Comparison of ENCODE assay signal across 1 cellular context in the genomic region with DNA sequence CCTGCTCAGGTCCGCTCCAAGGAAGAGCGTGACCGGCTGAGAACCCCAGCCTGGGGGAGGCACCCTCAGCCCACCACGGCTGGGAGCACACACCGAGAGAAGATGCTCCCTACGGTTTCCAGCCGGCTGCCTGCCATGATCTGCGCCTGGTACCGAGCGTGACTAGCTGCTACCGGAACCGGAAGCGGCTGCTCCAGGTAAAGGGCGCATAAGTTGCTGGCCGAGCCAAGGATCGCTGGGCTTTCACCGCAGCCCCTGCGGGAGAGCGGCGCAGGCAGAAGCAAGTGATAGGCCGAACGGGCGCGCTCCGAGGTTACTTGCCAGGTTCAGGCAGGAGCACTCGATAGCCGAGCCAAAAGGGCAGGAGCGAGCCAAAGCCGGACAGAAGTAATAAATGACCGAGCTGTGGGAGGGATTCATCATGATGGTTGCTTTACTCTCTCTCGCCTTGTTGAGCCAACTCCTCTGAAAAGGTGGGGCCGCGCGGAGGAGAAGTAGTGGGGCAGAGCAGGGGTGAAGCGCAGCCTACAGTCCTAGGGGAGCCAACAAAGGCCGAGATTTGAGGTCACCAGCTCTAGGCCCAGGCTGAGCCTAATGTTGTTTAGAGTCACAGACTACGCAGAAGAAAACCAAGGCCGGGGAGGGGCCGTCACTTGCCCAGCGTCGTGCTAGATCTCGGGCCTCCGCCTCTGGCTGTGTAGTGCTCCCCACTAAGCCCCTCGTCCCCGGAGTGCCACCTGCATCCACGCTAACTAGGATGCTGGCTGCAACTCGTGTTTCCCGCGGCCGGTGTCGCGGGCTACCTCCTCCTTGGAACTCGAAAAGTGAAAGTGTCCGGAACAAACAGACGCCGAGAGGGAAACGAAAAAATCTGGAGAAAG.
TF ChIP-seq lines count a peak whose summit lies in the region.

A gene (minus strand): TSS at position 171 of the 881 bp plus-strand sequence. CDS start 34 bp downstream, at position 137.

TF ChIP-seq in GM12878, 131 proteins besides CTCF, POLR2A, EP300 and RAD21 (continued from another document and continues in another):
- TF ChIP-seq EZH2 (IDR thresholded peaks at IDR 0.05; ENCODE audit: borderline replicate concordance, control insufficient read depth, low read depth, low read length), result no peak
- peak; percentile 69 for TF ChIP-seq ATF7 (IDR thresholded peaks at IDR 0.05; ENCODE audit: low read depth)
- TF ChIP-seq ASH2L (IDR thresholded peaks at IDR 0.05; ENCODE audit: borderline replicate concordance, low read depth), result peak; percentile 59; the same call in 1 of the 2 replicates
- peak; percentile 94; the same call in 1 of the 2 replicates for TF ChIP-seq TARDBP (IDR thresholded peaks at IDR 0.05; ENCODE audit: borderline replicate concordance)
- no peak for TF ChIP-seq FOS (IDR thresholded peaks at IDR 0.05; ENCODE audit: borderline replicate concordance, extremely low read depth, insufficient read length)
- TF ChIP-seq KDM1A (IDR thresholded peaks at IDR 0.05; ENCODE audit: borderline replicate concordance), result no peak
- TF ChIP-seq, protein P1, sequence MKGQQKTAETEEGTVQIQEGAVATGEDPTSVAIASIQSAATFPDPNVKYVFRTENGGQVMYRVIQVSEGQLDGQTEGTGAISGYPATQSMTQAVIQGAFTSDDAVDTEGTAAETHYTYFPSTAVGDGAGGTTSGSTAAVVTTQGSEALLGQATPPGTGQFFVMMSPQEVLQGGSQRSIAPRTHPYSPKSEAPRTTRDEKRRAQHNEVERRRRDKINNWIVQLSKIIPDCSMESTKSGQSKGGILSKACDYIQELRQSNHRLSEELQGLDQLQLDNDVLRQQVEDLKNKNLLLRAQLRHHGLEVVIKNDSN (IDR thresholded peaks at IDR 0.05; ENCODE audit: borderline replicate concordance, extremely low read length, insufficient read depth, low read depth, low read length), result no peak
- TF ChIP-seq ZBED1 (IDR thresholded peaks at IDR 0.05; ENCODE audit: borderline replicate concordance), result no peak
- TF ChIP-seq, protein P2, sequence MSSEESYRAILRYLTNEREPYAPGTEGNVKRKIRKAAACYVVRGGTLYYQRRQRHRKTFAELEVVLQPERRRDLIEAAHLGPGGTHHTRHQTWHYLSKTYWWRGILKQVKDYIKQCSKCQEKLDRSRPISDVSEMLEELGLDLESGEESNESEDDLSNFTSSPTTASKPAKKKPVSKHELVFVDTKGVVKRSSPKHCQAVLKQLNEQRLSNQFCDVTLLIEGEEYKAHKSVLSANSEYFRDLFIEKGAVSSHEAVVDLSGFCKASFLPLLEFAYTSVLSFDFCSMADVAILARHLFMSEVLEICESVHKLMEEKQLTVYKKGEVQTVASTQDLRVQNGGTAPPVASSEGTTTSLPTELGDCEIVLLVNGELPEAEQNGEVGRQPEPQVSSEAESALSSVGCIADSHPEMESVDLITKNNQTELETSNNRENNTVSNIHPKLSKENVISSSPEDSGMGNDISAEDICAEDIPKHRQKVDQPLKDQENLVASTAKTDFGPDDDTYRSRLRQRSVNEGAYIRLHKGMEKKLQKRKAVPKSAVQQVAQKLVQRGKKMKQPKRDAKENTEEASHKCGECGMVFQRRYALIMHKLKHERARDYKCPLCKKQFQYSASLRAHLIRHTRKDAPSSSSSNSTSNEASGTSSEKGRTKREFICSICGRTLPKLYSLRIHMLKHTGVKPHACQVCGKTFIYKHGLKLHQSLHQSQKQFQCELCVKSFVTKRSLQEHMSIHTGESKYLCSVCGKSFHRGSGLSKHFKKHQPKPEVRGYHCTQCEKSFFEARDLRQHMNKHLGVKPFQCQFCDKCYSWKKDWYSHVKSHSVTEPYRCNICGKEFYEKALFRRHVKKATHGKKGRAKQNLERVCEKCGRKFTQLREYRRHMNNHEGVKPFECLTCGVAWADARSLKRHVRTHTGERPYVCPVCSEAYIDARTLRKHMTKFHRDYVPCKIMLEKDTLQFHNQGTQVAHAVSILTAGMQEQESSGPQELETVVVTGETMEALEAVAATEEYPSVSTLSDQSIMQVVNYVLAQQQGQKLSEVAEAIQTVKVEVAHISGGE (CRISPR knock-in tag; IDR thresholded peaks at IDR 0.05), result no peak
- TF ChIP-seq BMI1 (IDR thresholded peaks at IDR 0.05; ENCODE audit: borderline replicate concordance), result no peak
- TF ChIP-seq, protein P3, sequence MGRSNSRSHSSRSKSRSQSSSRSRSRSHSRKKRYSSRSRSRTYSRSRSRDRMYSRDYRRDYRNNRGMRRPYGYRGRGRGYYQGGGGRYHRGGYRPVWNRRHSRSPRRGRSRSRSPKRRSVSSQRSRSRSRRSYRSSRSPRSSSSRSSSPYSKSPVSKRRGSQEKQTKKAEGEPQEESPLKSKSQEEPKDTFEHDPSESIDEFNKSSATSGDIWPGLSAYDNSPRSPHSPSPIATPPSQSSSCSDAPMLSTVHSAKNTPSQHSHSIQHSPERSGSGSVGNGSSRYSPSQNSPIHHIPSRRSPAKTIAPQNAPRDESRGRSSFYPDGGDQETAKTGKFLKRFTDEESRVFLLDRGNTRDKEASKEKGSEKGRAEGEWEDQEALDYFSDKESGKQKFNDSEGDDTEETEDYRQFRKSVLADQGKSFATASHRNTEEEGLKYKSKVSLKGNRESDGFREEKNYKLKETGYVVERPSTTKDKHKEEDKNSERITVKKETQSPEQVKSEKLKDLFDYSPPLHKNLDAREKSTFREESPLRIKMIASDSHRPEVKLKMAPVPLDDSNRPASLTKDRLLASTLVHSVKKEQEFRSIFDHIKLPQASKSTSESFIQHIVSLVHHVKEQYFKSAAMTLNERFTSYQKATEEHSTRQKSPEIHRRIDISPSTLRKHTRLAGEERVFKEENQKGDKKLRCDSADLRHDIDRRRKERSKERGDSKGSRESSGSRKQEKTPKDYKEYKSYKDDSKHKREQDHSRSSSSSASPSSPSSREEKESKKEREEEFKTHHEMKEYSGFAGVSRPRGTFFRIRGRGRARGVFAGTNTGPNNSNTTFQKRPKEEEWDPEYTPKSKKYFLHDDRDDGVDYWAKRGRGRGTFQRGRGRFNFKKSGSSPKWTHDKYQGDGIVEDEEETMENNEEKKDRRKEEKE (IDR thresholded peaks at IDR 0.05), result no peak
- TF ChIP-seq, protein P4, sequence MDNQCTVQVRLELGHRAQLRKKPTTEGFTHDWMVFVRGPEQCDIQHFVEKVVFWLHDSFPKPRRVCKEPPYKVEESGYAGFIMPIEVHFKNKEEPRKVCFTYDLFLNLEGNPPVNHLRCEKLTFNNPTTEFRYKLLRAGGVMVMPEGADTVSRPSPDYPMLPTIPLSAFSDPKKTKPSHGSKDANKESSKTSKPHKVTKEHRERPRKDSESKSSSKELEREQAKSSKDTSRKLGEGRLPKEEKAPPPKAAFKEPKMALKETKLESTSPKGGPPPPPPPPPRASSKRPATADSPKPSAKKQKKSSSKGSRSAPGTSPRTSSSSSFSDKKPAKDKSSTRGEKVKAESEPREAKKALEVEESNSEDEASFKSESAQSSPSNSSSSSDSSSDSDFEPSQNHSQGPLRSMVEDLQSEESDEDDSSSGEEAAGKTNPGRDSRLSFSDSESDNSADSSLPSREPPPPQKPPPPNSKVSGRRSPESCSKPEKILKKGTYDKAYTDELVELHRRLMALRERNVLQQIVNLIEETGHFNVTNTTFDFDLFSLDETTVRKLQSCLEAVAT (IDR thresholded peaks at IDR 0.05), result peak; percentile 100
- 0 out of 2 replicates have a peak, but pooled peaks have one; percentile 75 for TF ChIP-seq MEF2A (IDR thresholded peaks at IDR 0.05; ENCODE audit: insufficient read depth, low read depth, low read length)
- TF ChIP-seq CHD2 (IDR thresholded peaks at IDR 0.05; ENCODE audit: borderline replicate concordance, low read depth, low read length), result peak; percentile 80
- TF ChIP-seq POLR2AphosphoS5 (IDR thresholded peaks at IDR 0.05; ENCODE audit: low read length), result peak; percentile 81
- TF ChIP-seq, protein P5, sequence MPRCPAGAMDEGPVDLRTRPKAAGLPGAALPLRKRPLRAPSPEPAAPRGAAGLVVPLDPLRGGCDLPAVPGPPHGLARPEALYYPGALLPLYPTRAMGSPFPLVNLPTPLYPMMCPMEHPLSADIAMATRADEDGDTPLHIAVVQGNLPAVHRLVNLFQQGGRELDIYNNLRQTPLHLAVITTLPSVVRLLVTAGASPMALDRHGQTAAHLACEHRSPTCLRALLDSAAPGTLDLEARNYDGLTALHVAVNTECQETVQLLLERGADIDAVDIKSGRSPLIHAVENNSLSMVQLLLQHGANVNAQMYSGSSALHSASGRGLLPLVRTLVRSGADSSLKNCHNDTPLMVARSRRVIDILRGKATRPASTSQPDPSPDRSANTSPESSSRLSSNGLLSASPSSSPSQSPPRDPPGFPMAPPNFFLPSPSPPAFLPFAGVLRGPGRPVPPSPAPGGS (IDR thresholded peaks at IDR 0.05; ENCODE audit: borderline replicate concordance, insufficient read depth, low read depth, low read length, poor library complexity, severe bottlenecking), result no peak
- peak; percentile 48 to 90 for TF ChIP-seq EGR1 (IDR thresholded peaks at IDR 0.05; ENCODE audit: borderline replicate concordance in 1 of 2, low read depth in 2 of 2, low read length in 2 of 2)
- TF ChIP-seq, protein P6, sequence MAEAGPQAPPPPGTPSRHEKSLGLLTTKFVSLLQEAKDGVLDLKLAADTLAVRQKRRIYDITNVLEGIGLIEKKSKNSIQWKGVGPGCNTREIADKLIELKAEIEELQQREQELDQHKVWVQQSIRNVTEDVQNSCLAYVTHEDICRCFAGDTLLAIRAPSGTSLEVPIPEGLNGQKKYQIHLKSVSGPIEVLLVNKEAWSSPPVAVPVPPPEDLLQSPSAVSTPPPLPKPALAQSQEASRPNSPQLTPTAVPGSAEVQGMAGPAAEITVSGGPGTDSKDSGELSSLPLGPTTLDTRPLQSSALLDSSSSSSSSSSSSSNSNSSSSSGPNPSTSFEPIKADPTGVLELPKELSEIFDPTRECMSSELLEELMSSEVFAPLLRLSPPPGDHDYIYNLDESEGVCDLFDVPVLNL (IDR thresholded peaks at IDR 0.05; ENCODE audit: low read depth, low read length), result no peak
- TF ChIP-seq STAT1 (conservative IDR thresholded peaks at IDR 0.05), result peak; percentile 94
- no peak for TF ChIP-seq CHD4 (IDR thresholded peaks at IDR 0.05)
- TF ChIP-seq NFIC (IDR thresholded peaks at IDR 0.05; ENCODE audit: low read depth, low read length), result no peak
- TF ChIP-seq, protein P7, sequence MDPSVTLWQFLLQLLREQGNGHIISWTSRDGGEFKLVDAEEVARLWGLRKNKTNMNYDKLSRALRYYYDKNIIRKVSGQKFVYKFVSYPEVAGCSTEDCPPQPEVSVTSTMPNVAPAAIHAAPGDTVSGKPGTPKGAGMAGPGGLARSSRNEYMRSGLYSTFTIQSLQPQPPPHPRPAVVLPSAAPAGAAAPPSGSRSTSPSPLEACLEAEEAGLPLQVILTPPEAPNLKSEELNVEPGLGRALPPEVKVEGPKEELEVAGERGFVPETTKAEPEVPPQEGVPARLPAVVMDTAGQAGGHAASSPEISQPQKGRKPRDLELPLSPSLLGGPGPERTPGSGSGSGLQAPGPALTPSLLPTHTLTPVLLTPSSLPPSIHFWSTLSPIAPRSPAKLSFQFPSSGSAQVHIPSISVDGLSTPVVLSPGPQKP (IDR thresholded peaks at IDR 0.05; ENCODE audit: low read depth, low read length), result peak; percentile 99
- peak; percentile 59; the same call in 1 of the 2 replicates for TF ChIP-seq JUND (IDR thresholded peaks at IDR 0.05; ENCODE audit: low read depth, low read length)
- peak; percentile 91 to 95 for TF ChIP-seq BHLHE40 (IDR thresholded peaks at IDR 0.05; ENCODE audit: borderline replicate concordance in 1 of 2, low read depth in 2 of 2, low read length in 1 of 2)
- peak; percentile 43; the same call in 1 of the 2 replicates for TF ChIP-seq MTA2 (IDR thresholded peaks at IDR 0.05; ENCODE audit: low read depth)
- TF ChIP-seq NR2C2 (IDR thresholded peaks at IDR 0.05; ENCODE audit: borderline replicate concordance, control insufficient read depth, insufficient read length, low read depth), result peak; percentile 100
- peak; percentile 96; the same call in 1 of the 2 replicates for TF ChIP-seq RB1 (IDR thresholded peaks at IDR 0.05; ENCODE audit: borderline replicate concordance)
- TF ChIP-seq, protein P8, sequence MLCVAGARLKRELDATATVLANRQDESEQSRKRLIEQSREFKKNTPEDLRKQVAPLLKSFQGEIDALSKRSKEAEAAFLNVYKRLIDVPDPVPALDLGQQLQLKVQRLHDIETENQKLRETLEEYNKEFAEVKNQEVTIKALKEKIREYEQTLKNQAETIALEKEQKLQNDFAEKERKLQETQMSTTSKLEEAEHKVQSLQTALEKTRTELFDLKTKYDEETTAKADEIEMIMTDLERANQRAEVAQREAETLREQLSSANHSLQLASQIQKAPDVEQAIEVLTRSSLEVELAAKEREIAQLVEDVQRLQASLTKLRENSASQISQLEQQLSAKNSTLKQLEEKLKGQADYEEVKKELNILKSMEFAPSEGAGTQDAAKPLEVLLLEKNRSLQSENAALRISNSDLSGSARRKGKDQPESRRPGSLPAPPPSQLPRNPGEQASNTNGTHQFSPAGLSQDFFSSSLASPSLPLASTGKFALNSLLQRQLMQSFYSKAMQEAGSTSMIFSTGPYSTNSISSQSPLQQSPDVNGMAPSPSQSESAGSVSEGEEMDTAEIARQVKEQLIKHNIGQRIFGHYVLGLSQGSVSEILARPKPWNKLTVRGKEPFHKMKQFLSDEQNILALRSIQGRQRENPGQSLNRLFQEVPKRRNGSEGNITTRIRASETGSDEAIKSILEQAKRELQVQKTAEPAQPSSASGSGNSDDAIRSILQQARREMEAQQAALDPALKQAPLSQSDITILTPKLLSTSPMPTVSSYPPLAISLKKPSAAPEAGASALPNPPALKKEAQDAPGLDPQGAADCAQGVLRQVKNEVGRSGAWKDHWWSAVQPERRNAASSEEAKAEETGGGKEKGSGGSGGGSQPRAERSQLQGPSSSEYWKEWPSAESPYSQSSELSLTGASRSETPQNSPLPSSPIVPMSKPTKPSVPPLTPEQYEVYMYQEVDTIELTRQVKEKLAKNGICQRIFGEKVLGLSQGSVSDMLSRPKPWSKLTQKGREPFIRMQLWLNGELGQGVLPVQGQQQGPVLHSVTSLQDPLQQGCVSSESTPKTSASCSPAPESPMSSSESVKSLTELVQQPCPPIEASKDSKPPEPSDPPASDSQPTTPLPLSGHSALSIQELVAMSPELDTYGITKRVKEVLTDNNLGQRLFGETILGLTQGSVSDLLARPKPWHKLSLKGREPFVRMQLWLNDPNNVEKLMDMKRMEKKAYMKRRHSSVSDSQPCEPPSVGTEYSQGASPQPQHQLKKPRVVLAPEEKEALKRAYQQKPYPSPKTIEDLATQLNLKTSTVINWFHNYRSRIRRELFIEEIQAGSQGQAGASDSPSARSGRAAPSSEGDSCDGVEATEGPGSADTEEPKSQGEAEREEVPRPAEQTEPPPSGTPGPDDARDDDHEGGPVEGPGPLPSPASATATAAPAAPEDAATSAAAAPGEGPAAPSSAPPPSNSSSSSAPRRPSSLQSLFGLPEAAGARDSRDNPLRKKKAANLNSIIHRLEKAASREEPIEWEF (IDR thresholded peaks at IDR 0.05; ENCODE audit: insufficient replicate concordance, low read depth, low read length), result peak; percentile 100
- no peak for TF ChIP-seq NFYA (IDR thresholded peaks at IDR 0.05; ENCODE audit: borderline replicate concordance, low read depth, low read length)
- peak; percentile 61; the same call in 1 of the 2 replicates for TF ChIP-seq TCF12 (IDR thresholded peaks at IDR 0.05; ENCODE audit: low read depth, low read length)
- TF ChIP-seq, protein P9, sequence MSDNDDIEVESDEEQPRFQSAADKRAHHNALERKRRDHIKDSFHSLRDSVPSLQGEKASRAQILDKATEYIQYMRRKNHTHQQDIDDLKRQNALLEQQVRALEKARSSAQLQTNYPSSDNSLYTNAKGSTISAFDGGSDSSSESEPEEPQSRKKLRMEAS (IDR thresholded peaks at IDR 0.05; ENCODE audit: low read depth, low read length), result peak; percentile 93
- TF ChIP-seq CREM (IDR thresholded peaks at IDR 0.05; ENCODE audit: low read depth), result peak; percentile 82; the same call in 1 of the 2 replicates
- peak; percentile 9; the same call in 1 of the 2 replicates for TF ChIP-seq IRF4 (IDR thresholded peaks at IDR 0.05; ENCODE audit: low read depth, low read length)
- TF ChIP-seq ESRRA (IDR thresholded peaks at IDR 0.05; ENCODE audit: low read length), result 0 out of 2 replicates have a peak, but pooled peaks have one; percentile 56
- peak; percentile 98 for TF ChIP-seq MXI1 (IDR thresholded peaks at IDR 0.05; ENCODE audit: low read depth, low read length)
- TF ChIP-seq DPF2 (IDR thresholded peaks at IDR 0.05), result no peak; the same call in 1 of the 2 replicates
